Comparison of ENCODE assay signal across 9 cellular contexts in the genomic region with DNA sequence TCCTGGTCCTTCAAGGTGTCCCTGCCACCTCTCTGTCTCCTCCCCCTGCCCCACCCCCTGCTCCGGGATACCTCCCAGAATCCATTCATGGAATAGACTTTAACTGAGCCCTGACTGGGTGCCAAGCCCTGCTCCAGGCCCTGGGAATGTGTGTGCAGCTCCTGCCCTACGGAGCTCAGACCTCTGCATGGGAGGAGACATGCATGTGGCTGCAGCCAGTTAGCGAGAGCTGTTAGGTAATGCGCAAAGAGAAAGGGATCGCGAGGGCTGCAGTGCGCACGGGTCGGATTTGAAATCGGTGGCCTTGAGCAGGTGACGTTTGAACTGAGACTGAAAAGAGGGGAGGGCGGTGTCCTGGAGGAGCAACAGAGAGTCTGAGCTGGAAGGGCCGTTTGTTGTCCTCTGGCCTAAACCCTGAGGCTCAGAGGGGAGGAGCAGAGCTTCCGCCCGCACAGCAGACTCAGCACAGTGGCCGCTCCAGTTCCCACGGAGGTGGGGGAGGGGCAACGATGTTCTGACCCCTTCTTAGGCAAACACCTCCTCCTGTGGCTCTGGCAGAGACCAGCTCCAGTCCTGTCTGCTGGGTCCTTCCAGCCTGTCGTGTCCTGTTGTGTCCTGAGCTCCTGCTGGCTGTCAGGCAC. TPM values are rescaled to one million over a fixed set of nuclear protein-coding genes. Genes with fewer than 3 reads are reported as not detected.
DNase-seq lines count a peak whose midpoint lies in the region; ATAC-seq and TF ChIP-seq lines count a peak whose summit lies in the region.
"Had no signal": no experiment of that assay in that cellular context is flagged by ENCODE, and none has a peak within 500 bp of the region (broad histone marks: within the 10 kb centered on the region; RNA-seq: fewer than 3 reads in every experiment).

No MANE protein-coding gene starts in this region.

- peak overlapping the region; percentile 86 for H3K18ac ChIP-seq in neuronal stem cell (ENCODE audit: low read length)

- H3K27me3 ChIP-seq in Caco-2 (replicated peaks; ENCODE audit: control insufficient read depth, insufficient read depth, low read length) (no peaks in the 10 kb centered on the region), PC-9 (ENCODE audit: insufficient read depth, low read depth) (no peaks in the 10 kb centered on the region), neuronal stem cell (ENCODE audit: control insufficient read depth in 3 of 3, insufficient read depth in 3 of 3, low read depth in 1 of 3, low read length in 3 of 3) (no peaks in the 10 kb centered on the region)

- no peak overlapping the region for H3K23ac ChIP-seq in neuronal stem cell (ENCODE audit: low read depth, low read length, poor library complexity)

- H3F3A ChIP-seq in PC-9 (ENCODE audit: insufficient read depth, low read depth), result peaks cover 36% of the 10 kb centered on the region

- no peak overlapping the region for H3K4ac ChIP-seq in neuronal stem cell (ENCODE audit: low read length)

- intact Hi-C loops in Caco-2 (cut with micrococcal nuclease; ENCODE audit: unreplicated experiment) (no loop called here), PC-9 (cut with micrococcal nuclease; ENCODE audit: unreplicated experiment) (loop anchor here (1.0 to 5.0 kb wide), 2 partner anchors 21 to 244 kb away; no protein-coding TSS in a partner anchor)

- H3K14ac ChIP-seq in neuronal stem cell (ENCODE audit: low read length), result peak overlapping the region; percentile 25

- H3K36me3 ChIP-seq in Caco-2 (ENCODE audit: control insufficient read depth, insufficient read depth, low read length), result no peaks in the 10 kb centered on the region
- H3K36me3 ChIP-seq in PC-9 (ENCODE audit: low read depth), result no peaks in the 10 kb centered on the region
- no peaks in the 10 kb centered on the region for H3K36me3 ChIP-seq in neuronal stem cell (replicated peaks in 1 of 2; ENCODE audit: control insufficient read depth in 2 of 2, insufficient read depth in 2 of 2, low read length in 2 of 2)

- POLR2A ChIA-PET in Caco-2 (lab: Charles Lee) (no interaction called here), PC-9 (lab: Charles Lee; ENCODE audit: unreplicated experiment) (interaction anchor here (0.6 to 1.5 kb wide), 4 partner anchors 8 to 75 kb away, joined by 4 to 6 read pairs (median 4); a partner anchor contains a TSS)
- POLR2A ChIA-PET in activated CD8-positive, alpha-beta T cell treated with anti-CD3 and anti-CD28 coated beads, Interleukin-2, amount 10 ng/mL, durations not matched to agents 7 days and 5 days (lab: Charles Lee), result no interaction called here

- H3K27ac ChIP-seq in PC-9 (peak overlapping the region; percentile 88), neuronal stem cell (replicated peaks; ENCODE audit: low read length) (peak overlapping the region; percentile 30)

- no peak overlapping the region for H2BK5ac ChIP-seq in neuronal stem cell (ENCODE audit: low read length)

- no peaks in the 10 kb centered on the region for H3K9me3 Mint-ChIP-seq in Caco-2 (ENCODE audit: unreplicated experiment)
- H3K9me3 Mint-ChIP-seq in activated CD8-positive, alpha-beta T cell treated with anti-CD3 and anti-CD28 coated beads, Interleukin-2, amount 10 ng/mL, durations not matched to agents 7 days and 5 days (ENCODE audit: insufficient read depth), result no peaks in the 10 kb centered on the region

- peak; percentile 75 to 80 for DNase-seq in Caco-2
- DNase-seq in PC-9, result peak; percentile 81 to 95
- peak; percentile 34 for DNase-seq in fibroblast of pulmonary artery (ENCODE audit: low read depth)
- no peak for DNase-seq in neuronal stem cell (ENCODE audit: low spot score)
- DNase-seq in activated CD8-positive, alpha-beta T cell treated with anti-CD3 and anti-CD28 coated beads, Interleukin-2, amount 10 ng/mL, durations not matched to agents 7 days and 5 days, result no peak
- DNase-seq: NCI-H2171 treated with DMSO at 0.1 percent for 48 hours had no signal

- H2BK12ac ChIP-seq in neuronal stem cell (ENCODE audit: low read length), result no peak overlapping the region

- H2AFZ ChIP-seq in PC-9 (peak overlapping the region; percentile 5; the same call in 1 of the 2 replicates), neuronal stem cell (ENCODE audit: low read length) (peak overlapping the region; percentile 85)

- CTCF ChIA-PET in Caco-2 (lab: Charles Lee), result interaction anchor here (0.6 to 2.1 kb wide), 9 partner anchors 10 to 178 kb away, joined by 4 to 13 read pairs (median 5); no protein-coding TSS in a partner anchor
- CTCF ChIA-PET in PC-9 (lab: Charles Lee), result interaction anchor here (0.6 to 2.4 kb wide), 5 partner anchors 10 to 371 kb away, joined by 3 to 9 read pairs (median 5); no protein-coding TSS in a partner anchor
- CTCF ChIA-PET in activated CD8-positive, alpha-beta T cell treated with anti-CD3 and anti-CD28 coated beads, Interleukin-2, amount 10 ng/mL, durations not matched to agents 7 days and 5 days (lab: Charles Lee), result interaction anchor here (0.6 to 1.8 kb wide), 2 partner anchors 9 to 28 kb away, joined by 3 read pairs; no protein-coding TSS in a partner anchor

- BruUV-seq in Caco-2 (replicated peaks; lab: Mats Ljungman, UMichigan), result no TSS peak
- BruUV-seq in PC-9 (replicated peaks; lab: Mats Ljungman, UMichigan), result no TSS peak

- TF ChIP-seq CTCF in Caco-2 (IDR thresholded peaks at IDR 0.05; ENCODE audit: insufficient read depth in 1 of 2, low read depth in 1 of 2, low read length in 1 of 2, severe bottlenecking in 1 of 2, unreplicated experiment in 1 of 2) (no peak), PC-9 (conservative IDR thresholded peaks at IDR 0.05) (no peak), fibroblast of pulmonary artery (IDR thresholded peaks at IDR 0.05; ENCODE audit: low read length, missing control alignments) (no peak)

- peaks cover 24% of the 10 kb centered on the region for H3K4me1 Mint-ChIP-seq in Caco-2 (ENCODE audit: low read depth, unreplicated experiment)
- no peaks in the 10 kb centered on the region for H3K4me1 Mint-ChIP-seq in activated CD8-positive, alpha-beta T cell treated with anti-CD3 and anti-CD28 coated beads, Interleukin-2, amount 10 ng/mL, durations not matched to agents 7 days and 5 days (ENCODE audit: low read depth)

- H3K9me3 ChIP-seq in Caco-2 (no peaks in the 10 kb centered on the region), PC-9 (ENCODE audit: insufficient read depth, low read depth) (no peaks in the 10 kb centered on the region), neuronal stem cell (replicated peaks in 1 of 2; ENCODE audit: control insufficient read depth in 2 of 2, insufficient read depth in 1 of 2, low read depth in 1 of 2, low read length in 2 of 2) (no peaks in the 10 kb centered on the region)

- no peak for ATAC-seq in GM19023 (IDR thresholded peaks at IDR 0.05; ENCODE audit: unreplicated experiment)
- no peak for ATAC-seq in GM19452 (IDR thresholded peaks at IDR 0.05; ENCODE audit: unreplicated experiment)
- ATAC-seq in HG02981 (IDR thresholded peaks at IDR 0.05; ENCODE audit: unreplicated experiment), result no peak
- no peak for ATAC-seq in activated CD8-positive, alpha-beta T cell treated with anti-CD3 and anti-CD28 coated beads, Interleukin-2, amount 10 ng/mL, durations not matched to agents 7 days and 5 days

- H3K9me2 ChIP-seq in PC-9 (ENCODE audit: insufficient read depth), result no peaks in the 10 kb centered on the region

- H3K27ac Mint-ChIP-seq in Caco-2 (ENCODE audit: unreplicated experiment), result peak overlapping the region; percentile 29
- H3K27ac Mint-ChIP-seq in activated CD8-positive, alpha-beta T cell treated with anti-CD3 and anti-CD28 coated beads, Interleukin-2, amount 10 ng/mL, durations not matched to agents 7 days and 5 days, result no peak overlapping the region

- peak overlapping the region; percentile 81 for H3K9ac ChIP-seq in neuronal stem cell (ENCODE audit: low read depth, low read length, poor library complexity)

- H2AK5ac ChIP-seq in neuronal stem cell (ENCODE audit: low read depth, low read length), result peak overlapping the region; percentile 86

- H4K8ac ChIP-seq in neuronal stem cell (ENCODE audit: low read depth, low read length), result no peak overlapping the region

- no CpG with 5 or more reads among the region's 19 CpGs for WGBS in neuronal stem cell (ENCODE audit: extremely low coverage in 2 of 2, insufficient read length in 2 of 2, insufficient replicate concordance in 1 of 2), 2 donors

- H3K79me1 ChIP-seq in neuronal stem cell (ENCODE audit: low read depth, low read length), result no peaks in the 10 kb centered on the region

- no peaks in the 10 kb centered on the region for H4K20me1 ChIP-seq in PC-9 (ENCODE audit: insufficient read depth)

- no peak overlapping the region for H2BK15ac ChIP-seq in neuronal stem cell (ENCODE audit: low read length)

- peak overlapping the region; percentile 61 for H3K4me3 Mint-ChIP-seq in Caco-2 (ENCODE audit: unreplicated experiment)
- no peak overlapping the region for H3K4me3 Mint-ChIP-seq in activated CD8-positive, alpha-beta T cell treated with anti-CD3 and anti-CD28 coated beads, Interleukin-2, amount 10 ng/mL, durations not matched to agents 7 days and 5 days

- peak overlapping the region; percentile 75 for H3K4me2 ChIP-seq in PC-9
- peak overlapping the region; percentile 34 for H3K4me2 ChIP-seq in neuronal stem cell (ENCODE audit: insufficient read depth, low read length, poor library complexity, severe bottlenecking)

- no peaks in the 10 kb centered on the region for H3K79me2 ChIP-seq in PC-9 (ENCODE audit: low read depth)

- no peak overlapping the region for H2BK120ac ChIP-seq in neuronal stem cell (ENCODE audit: low read depth, low read length)

- no peaks in the 10 kb centered on the region for H3K36me3 Mint-ChIP-seq in Caco-2 (ENCODE audit: insufficient read depth, unreplicated experiment)
- no peaks in the 10 kb centered on the region for H3K36me3 Mint-ChIP-seq in activated CD8-positive, alpha-beta T cell treated with anti-CD3 and anti-CD28 coated beads, Interleukin-2, amount 10 ng/mL, durations not matched to agents 7 days and 5 days (ENCODE audit: low read depth)

- no peaks in the 10 kb centered on the region for H3K27me3 Mint-ChIP-seq in Caco-2 (ENCODE audit: insufficient read depth, unreplicated experiment)
- no peaks in the 10 kb centered on the region for H3K27me3 Mint-ChIP-seq in activated CD8-positive, alpha-beta T cell treated with anti-CD3 and anti-CD28 coated beads, Interleukin-2, amount 10 ng/mL, durations not matched to agents 7 days and 5 days (ENCODE audit: low read depth)

- peaks cover 16% of the 10 kb centered on the region for H3K4me1 ChIP-seq in Caco-2
- peaks cover 53% of the 10 kb centered on the region for H3K4me1 ChIP-seq in PC-9 (replicated peaks; ENCODE audit: insufficient read depth)
- peaks cover 22 to 31% of the 10 kb centered on the region in 2 donors for H3K4me1 ChIP-seq in neuronal stem cell (ENCODE audit: control insufficient read depth in 2 of 2, insufficient read depth in 1 of 2, low read depth in 1 of 2, low read length in 2 of 2)

- H3K4me3 ChIP-seq in Caco-2 (ENCODE audit: low read depth, low read length) (no peak overlapping the region), PC-9 (peak overlapping the region; percentile 42; the same call in 1 of the 2 replicates), fibroblast of pulmonary artery (replicated peaks; ENCODE audit: low read depth, low read length) (peak overlapping the region; percentile 10), neuronal stem cell (ENCODE audit: low read length in 2 of 2) (no peak overlapping the region)

- no peak overlapping the region for H4K91ac ChIP-seq in neuronal stem cell (ENCODE audit: low read depth, low read length, poor library complexity)

RNA-seq across cellular contexts. Expression of a gene that starts 19.8 kb away (rescaled TPM):
- 0.34 TPM in 1 of 2 replicates, not detected in the other for total RNA-seq in Caco-2 (2022)
- total RNA-seq in PC-9 (2021), result 1.0 and 1.1 TPM in 2 replicates
- 1.5 TPM for polyA plus RNA-seq in neuronal stem cell (2013, experiment 1 of 2)
- 1.4 TPM for polyA plus RNA-seq in neuronal stem cell (2013, experiment 2 of 2)
- total RNA-seq in activated CD8-positive, alpha-beta T cell treated with anti-CD3 and anti-CD28 coated beads, Interleukin-2, amount 10 ng/mL, durations not matched to agents 7 days and 5 days, result not detected

RNA-seq across cellular contexts. Expression of a gene that starts 58.8 kb away (rescaled TPM):
- 49.2 and 52.1 TPM in 2 replicates for total RNA-seq in Caco-2 (2022)
- total RNA-seq in PC-9 (2021), result 32.5 and 38.3 TPM in 2 replicates
- polyA plus RNA-seq in neuronal stem cell (2013, experiment 1 of 2), result 16.8 TPM
- polyA plus RNA-seq in neuronal stem cell (2013, experiment 2 of 2), result 16.3 TPM
- 10 to 100 TPM; 51.6 to 54.3 TPM for total RNA-seq in activated CD8-positive, alpha-beta T cell treated with anti-CD3 and anti-CD28 coated beads, Interleukin-2, amount 10 ng/mL, durations not matched to agents 7 days and 5 days

RNA-seq across cellular contexts. Expression of a gene that starts 59.0 kb away (rescaled TPM):
- 123 and 128 TPM in 2 replicates for total RNA-seq in Caco-2 (2022)
- total RNA-seq in PC-9 (2021), result 82.7 and 87.0 TPM in 2 replicates
- polyA plus RNA-seq in neuronal stem cell (2013, experiment 1 of 2), result 126 TPM
- 123 TPM for polyA plus RNA-seq in neuronal stem cell (2013, experiment 2 of 2)
- total RNA-seq in activated CD8-positive, alpha-beta T cell treated with anti-CD3 and anti-CD28 coated beads, Interleukin-2, amount 10 ng/mL, durations not matched to agents 7 days and 5 days, result 10 to 100 TPM; 94.8 to 98.4 TPM

Comparison
In these comparisons a context has a peak if more than half of its experiments do, and no peak if none do; other contexts are left out.
1. DNase-seq: peak in Caco-2 (2 of 2), PC-9 (2 of 2) and fibroblast of pulmonary artery (single experiment); none in neuronal stem cell (single experiment) and activated CD8-positive, alpha-beta T cell treated with anti-CD3 and anti-CD28 coated beads, Interleukin-2, amount 10 ng/mL, durations not matched to agents 7 days and 5 days (single experiment).
2. H3K4me3 ChIP-seq: peak in PC-9 (single experiment) and fibroblast of pulmonary artery (single experiment); none in Caco-2 (single experiment) and neuronal stem cell (0 of 2).